Comparison of ENCODE assay signal across 1 cellular context in the genomic region with DNA sequence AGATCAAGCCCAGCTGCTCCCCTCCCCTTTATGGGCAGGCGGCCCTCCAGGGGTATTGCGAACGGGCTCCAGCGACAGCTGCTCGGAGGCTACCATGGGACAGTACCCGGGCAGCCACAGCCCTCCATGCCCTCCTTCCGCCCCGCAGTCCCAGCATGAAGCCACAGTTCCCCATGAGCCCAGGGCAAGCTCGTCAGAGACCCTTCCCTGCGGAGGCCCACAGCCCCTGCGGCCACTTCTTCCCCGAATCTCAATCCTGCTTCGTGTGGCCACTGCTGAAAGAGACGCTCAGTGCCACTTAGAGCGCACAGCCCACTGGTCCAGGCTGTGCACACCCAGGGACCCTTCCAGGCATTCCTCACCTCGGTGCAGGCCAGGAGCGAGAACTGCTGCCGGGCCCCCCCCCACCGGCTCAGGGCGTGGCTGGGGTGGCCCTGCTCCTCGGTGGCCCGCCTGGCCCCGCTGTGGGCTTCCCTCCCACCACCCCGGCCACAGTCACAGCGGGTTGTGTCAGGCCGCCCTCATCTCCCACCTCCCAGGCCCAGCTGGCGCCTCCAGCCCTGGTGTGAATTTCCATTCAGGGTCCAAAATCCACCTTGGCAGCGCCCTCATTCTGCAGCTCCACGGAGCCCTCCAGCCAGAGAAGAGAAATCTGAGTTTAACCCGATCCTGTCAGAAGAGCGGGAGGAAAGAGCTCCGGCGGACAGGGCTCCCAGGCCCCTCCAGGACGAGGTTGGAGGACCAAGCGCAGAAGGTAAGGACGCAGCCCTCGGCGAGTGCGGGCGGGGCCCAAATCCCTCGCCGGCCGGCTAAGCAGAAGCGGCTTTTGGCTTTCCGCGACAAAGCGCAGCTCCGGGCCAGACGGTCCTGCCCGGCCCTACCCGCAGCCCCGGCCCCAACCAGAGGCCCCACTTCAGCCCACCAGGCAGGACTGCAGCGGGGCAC.
TF ChIP-seq lines count a peak whose summit lies in the region.

No MANE protein-coding gene starts in this region.

TF ChIP-seq in HepG2, 621 proteins besides CTCF, POLR2A, EP300 and RAD21 (continued from another document and continues in another):
- 0 out of 2 replicates have a peak, but pooled peaks have one; percentile 81 for TF ChIP-seq ZNF660 (CRISPR knock-in tag; IDR thresholded peaks at IDR 0.05; ENCODE audit: borderline replicate concordance, low read depth)
- 0 out of 2 replicates have a peak, but pooled peaks have one; percentile 64 for TF ChIP-seq ZNF205 (CRISPR knock-in tag; IDR thresholded peaks at IDR 0.05)
- 0 out of 2 replicates have a peak, but pooled peaks have one; percentile 22 for TF ChIP-seq ETV5 (CRISPR knock-in tag; IDR thresholded peaks at IDR 0.05; ENCODE audit: borderline replicate concordance)
- TF ChIP-seq, protein P1, sequence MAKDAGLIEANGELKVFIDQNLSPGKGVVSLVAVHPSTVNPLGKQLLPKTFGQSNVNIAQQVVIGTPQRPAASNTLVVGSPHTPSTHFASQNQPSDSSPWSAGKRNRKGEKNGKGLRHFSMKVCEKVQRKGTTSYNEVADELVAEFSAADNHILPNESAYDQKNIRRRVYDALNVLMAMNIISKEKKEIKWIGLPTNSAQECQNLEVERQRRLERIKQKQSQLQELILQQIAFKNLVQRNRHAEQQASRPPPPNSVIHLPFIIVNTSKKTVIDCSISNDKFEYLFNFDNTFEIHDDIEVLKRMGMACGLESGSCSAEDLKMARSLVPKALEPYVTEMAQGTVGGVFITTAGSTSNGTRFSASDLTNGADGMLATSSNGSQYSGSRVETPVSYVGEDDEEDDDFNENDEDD (CRISPR knock-in tag; IDR thresholded peaks at IDR 0.05; ENCODE audit: borderline replicate concordance) = peak; percentile 71; the same call in 1 of the 2 replicates
- peak; percentile 37 for TF ChIP-seq ZNF883 (CRISPR knock-in tag; IDR thresholded peaks at IDR 0.05; ENCODE audit: not compliant biosample characterization)
- TF ChIP-seq ZNF75D (CRISPR knock-in tag; IDR thresholded peaks at IDR 0.05; ENCODE audit: borderline replicate concordance) = no peak
- peak; percentile 7; the same call in 1 of the 2 replicates for TF ChIP-seq PAX8 (CRISPR knock-in tag; IDR thresholded peaks at IDR 0.05; ENCODE audit: borderline replicate concordance)
- TF ChIP-seq PRMT3 (CRISPR knock-in tag; IDR thresholded peaks at IDR 0.05; ENCODE audit: borderline replicate concordance, low read depth) = peak; percentile 50; the same call in 1 of the 2 replicates
- no peak for TF ChIP-seq ZBTB3 (CRISPR knock-in tag; IDR thresholded peaks at IDR 0.05; ENCODE audit: borderline replicate concordance, low read depth)
- TF ChIP-seq, protein P2, sequence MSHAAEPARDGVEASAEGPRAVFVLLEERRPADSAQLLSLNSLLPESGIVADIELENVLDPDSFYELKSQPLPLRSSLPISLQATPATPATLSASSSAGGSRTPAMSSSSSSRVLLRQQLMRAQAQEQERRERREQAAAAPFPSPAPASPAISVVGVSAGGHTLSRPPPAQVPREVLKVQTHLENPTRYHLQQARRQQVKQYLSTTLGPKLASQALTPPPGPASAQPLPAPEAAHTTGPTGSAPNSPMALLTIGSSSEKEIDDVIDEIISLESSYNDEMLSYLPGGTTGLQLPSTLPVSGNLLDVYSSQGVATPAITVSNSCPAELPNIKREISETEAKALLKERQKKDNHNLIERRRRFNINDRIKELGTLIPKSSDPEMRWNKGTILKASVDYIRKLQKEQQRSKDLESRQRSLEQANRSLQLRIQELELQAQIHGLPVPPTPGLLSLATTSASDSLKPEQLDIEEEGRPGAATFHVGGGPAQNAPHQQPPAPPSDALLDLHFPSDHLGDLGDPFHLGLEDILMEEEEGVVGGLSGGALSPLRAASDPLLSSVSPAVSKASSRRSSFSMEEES (CRISPR knock-in tag; IDR thresholded peaks at IDR 0.05) = peak; percentile 23; the same call in 1 of the 2 replicates
- no peak; the same call in 1 of the 2 replicates for TF ChIP-seq KLF12 (CRISPR knock-in tag; IDR thresholded peaks at IDR 0.05; ENCODE audit: borderline replicate concordance)
- peak; percentile 72 for TF ChIP-seq ZNF501 (CRISPR knock-in tag; IDR thresholded peaks at IDR 0.05)
- TF ChIP-seq, protein P3, sequence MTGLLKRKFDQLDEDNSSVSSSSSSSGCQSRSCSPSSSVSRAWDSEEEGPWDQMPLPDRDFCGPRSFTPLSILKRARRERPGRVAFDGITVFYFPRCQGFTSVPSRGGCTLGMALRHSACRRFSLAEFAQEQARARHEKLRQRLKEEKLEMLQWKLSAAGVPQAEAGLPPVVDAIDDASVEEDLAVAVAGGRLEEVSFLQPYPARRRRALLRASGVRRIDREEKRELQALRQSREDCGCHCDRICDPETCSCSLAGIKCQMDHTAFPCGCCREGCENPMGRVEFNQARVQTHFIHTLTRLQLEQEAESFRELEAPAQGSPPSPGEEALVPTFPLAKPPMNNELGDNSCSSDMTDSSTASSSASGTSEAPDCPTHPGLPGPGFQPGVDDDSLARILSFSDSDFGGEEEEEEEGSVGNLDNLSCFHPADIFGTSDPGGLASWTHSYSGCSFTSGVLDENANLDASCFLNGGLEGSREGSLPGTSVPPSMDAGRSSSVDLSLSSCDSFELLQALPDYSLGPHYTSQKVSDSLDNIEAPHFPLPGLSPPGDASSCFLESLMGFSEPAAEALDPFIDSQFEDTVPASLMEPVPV (CRISPR knock-in tag; IDR thresholded peaks at IDR 0.05) = peak; percentile 87; the same call in 1 of the 2 replicates
- peak; percentile 68 for TF ChIP-seq MED8 (CRISPR knock-in tag; IDR thresholded peaks at IDR 0.05; ENCODE audit: insufficient replicate concordance)
- TF ChIP-seq, protein P4, sequence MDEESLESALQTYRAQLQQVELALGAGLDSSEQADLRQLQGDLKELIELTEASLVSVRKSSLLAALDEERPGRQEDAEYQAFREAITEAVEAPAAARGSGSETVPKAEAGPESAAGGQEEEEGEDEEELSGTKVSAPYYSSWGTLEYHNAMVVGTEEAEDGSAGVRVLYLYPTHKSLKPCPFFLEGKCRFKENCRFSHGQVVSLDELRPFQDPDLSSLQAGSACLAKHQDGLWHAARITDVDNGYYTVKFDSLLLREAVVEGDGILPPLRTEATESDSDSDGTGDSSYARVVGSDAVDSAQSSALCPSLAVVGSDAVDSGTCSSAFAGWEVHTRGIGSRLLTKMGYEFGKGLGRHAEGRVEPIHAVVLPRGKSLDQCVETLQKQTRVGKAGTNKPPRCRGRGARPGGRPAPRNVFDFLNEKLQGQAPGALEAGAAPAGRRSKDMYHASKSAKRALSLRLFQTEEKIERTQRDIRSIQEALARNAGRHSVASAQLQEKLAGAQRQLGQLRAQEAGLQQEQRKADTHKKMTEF (CRISPR knock-in tag; IDR thresholded peaks at IDR 0.05) = peak; percentile 86
- peak; percentile 84 for TF ChIP-seq POLR2G (IDR thresholded peaks at IDR 0.05; ENCODE audit: low read depth, low read length)
- no peak for TF ChIP-seq FOXJ3 (CRISPR knock-in tag; IDR thresholded peaks at IDR 0.05; ENCODE audit: borderline replicate concordance)
- peak; percentile 82 for TF ChIP-seq SAP130 (CRISPR knock-in tag; IDR thresholded peaks at IDR 0.05; ENCODE audit: low read depth)
- TF ChIP-seq, protein P5, sequence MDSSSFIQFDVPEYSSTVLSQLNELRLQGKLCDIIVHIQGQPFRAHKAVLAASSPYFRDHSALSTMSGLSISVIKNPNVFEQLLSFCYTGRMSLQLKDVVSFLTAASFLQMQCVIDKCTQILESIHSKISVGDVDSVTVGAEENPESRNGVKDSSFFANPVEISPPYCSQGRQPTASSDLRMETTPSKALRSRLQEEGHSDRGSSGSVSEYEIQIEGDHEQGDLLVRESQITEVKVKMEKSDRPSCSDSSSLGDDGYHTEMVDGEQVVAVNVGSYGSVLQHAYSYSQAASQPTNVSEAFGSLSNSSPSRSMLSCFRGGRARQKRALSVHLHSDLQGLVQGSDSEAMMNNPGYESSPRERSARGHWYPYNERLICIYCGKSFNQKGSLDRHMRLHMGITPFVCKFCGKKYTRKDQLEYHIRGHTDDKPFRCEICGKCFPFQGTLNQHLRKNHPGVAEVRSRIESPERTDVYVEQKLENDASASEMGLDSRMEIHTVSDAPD (CRISPR knock-in tag; IDR thresholded peaks at IDR 0.05) = peak; percentile 82; the same call in 1 of the 2 replicates
- 0 out of 2 replicates have a peak, but pooled peaks have one; percentile 31 for TF ChIP-seq HOXA3 (CRISPR knock-in tag; IDR thresholded peaks at IDR 0.05)
- TF ChIP-seq ZNF747 (CRISPR knock-in tag; IDR thresholded peaks at IDR 0.05; ENCODE audit: borderline replicate concordance) = peak; percentile 61
- TF ChIP-seq, protein P6, sequence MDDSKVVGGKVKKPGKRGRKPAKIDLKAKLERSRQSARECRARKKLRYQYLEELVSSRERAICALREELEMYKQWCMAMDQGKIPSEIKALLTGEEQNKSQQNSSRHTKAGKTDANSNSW (CRISPR knock-in tag; IDR thresholded peaks at IDR 0.05; ENCODE audit: borderline replicate concordance) = no peak
- peak; percentile 73; the same call in 1 of the 2 replicates for TF ChIP-seq TSC22D2 (CRISPR knock-in tag; IDR thresholded peaks at IDR 0.05; ENCODE audit: borderline replicate concordance)
- TF ChIP-seq SMAD3 (CRISPR knock-in tag; IDR thresholded peaks at IDR 0.05) = peak; percentile 41; the same call in 1 of the 2 replicates
- TF ChIP-seq, protein P7, sequence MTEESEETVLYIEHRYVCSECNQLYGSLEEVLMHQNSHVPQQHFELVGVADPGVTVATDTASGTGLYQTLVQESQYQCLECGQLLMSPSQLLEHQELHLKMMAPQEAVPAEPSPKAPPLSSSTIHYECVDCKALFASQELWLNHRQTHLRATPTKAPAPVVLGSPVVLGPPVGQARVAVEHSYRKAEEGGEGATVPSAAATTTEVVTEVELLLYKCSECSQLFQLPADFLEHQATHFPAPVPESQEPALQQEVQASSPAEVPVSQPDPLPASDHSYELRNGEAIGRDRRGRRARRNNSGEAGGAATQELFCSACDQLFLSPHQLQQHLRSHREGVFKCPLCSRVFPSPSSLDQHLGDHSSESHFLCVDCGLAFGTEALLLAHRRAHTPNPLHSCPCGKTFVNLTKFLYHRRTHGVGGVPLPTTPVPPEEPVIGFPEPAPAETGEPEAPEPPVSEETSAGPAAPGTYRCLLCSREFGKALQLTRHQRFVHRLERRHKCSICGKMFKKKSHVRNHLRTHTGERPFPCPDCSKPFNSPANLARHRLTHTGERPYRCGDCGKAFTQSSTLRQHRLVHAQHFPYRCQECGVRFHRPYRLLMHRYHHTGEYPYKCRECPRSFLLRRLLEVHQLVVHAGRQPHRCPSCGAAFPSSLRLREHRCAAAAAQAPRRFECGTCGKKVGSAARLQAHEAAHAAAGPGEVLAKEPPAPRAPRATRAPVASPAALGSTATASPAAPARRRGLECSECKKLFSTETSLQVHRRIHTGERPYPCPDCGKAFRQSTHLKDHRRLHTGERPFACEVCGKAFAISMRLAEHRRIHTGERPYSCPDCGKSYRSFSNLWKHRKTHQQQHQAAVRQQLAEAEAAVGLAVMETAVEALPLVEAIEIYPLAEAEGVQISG (CRISPR knock-in tag; IDR thresholded peaks at IDR 0.05) = peak; percentile 88
- TF ChIP-seq, protein P8, sequence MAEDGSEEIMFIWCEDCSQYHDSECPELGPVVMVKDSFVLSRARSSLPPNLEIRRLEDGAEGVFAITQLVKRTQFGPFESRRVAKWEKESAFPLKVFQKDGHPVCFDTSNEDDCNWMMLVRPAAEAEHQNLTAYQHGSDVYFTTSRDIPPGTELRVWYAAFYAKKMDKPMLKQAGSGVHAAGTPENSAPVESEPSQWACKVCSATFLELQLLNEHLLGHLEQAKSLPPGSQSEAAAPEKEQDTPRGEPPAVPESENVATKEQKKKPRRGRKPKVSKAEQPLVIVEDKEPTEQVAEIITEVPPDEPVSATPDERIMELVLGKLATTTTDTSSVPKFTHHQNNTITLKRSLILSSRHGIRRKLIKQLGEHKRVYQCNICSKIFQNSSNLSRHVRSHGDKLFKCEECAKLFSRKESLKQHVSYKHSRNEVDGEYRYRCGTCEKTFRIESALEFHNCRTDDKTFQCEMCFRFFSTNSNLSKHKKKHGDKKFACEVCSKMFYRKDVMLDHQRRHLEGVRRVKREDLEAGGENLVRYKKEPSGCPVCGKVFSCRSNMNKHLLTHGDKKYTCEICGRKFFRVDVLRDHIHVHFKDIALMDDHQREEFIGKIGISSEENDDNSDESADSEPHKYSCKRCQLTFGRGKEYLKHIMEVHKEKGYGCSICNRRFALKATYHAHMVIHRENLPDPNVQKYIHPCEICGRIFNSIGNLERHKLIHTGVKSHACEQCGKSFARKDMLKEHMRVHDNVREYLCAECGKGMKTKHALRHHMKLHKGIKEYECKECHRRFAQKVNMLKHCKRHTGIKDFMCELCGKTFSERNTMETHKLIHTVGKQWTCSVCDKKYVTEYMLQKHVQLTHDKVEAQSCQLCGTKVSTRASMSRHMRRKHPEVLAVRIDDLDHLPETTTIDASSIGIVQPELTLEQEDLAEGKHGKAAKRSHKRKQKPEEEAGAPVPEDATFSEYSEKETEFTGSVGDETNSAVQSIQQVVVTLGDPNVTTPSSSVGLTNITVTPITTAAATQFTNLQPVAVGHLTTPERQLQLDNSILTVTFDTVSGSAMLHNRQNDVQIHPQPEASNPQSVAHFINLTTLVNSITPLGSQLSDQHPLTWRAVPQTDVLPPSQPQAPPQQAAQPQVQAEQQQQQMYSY (CRISPR knock-in tag; IDR thresholded peaks at IDR 0.05) = no peak
- no peak for TF ChIP-seq ZKSCAN5 (CRISPR knock-in tag; IDR thresholded peaks at IDR 0.05)
- TF ChIP-seq, protein P9, sequence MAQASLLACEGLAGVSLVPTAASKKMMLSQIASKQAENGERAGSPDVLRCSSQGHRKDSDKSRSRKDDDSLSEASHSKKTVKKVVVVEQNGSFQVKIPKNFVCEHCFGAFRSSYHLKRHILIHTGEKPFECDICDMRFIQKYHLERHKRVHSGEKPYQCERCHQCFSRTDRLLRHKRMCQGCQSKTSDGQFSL (CRISPR knock-in tag; IDR thresholded peaks at IDR 0.05) = peak; percentile 52; the same call in 1 of the 2 replicates
- TF ChIP-seq JARID2 (CRISPR knock-in tag; IDR thresholded peaks at IDR 0.05; ENCODE audit: insufficient replicate concordance) = no peak
- TF ChIP-seq ZNF577 (CRISPR knock-in tag; IDR thresholded peaks at IDR 0.05; ENCODE audit: borderline replicate concordance, low read depth) = no peak
- TF ChIP-seq, protein P10, sequence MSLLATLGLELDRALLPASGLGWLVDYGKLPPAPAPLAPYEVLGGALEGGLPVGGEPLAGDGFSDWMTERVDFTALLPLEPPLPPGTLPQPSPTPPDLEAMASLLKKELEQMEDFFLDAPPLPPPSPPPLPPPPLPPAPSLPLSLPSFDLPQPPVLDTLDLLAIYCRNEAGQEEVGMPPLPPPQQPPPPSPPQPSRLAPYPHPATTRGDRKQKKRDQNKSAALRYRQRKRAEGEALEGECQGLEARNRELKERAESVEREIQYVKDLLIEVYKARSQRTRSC (CRISPR knock-in tag; IDR thresholded peaks at IDR 0.05; ENCODE audit: low read depth) = 0 out of 2 replicates have a peak, but pooled peaks have one; percentile 29
